Comparison of ENCODE assay signal across 19 cellular contexts in genomic region chr6:20575125-20575524, GRCh38. TPM values are rescaled to one million over a fixed set of nuclear protein-coding genes. Genes with fewer than 3 reads are reported as not detected.
A peak's percentile ranks its signal among the peaks of the same experiment; 100 is the strongest.
DNase-seq lines count a peak whose midpoint lies in the region; ATAC-seq, FAIRE-seq and TF ChIP-seq lines count a peak whose summit lies in the region.
"Had no signal": no experiment of that assay in that cellular context is flagged by ENCODE, and none has a peak within 500 bp of the region (broad histone marks: within the 10 kb centered on the region; RNA-seq: fewer than 3 reads in every experiment).

No MANE protein-coding gene starts in this region.

- BruUV-seq in K562 (replicated peaks; lab: Mats Ljungman, UMichigan): no TSS peak

- DNase-seq in NCI-H510A treated with DMSO at 0.1 percent for 48 hours (lab: John Stamatoyannopoulos, UW) (peak; percentile 27), NCI-H510A (lab: John Stamatoyannopoulos, UW) (no peak), NCI-H526 treated with DMSO at 0.1 percent for 48 hours (lab: John Stamatoyannopoulos, UW) (peak; percentile 15), K562 (ENCODE audit: extremely low read depth in 1 of 4, low spot score in 3 of 4) (peak; percentile 69 to 87 (median 74)), superior temporal gyrus (ENCODE audit: extremely low spot score) (peak; percentile 13), D721Med (ENCODE audit: insufficient read length, low spot score) (no peak)
- DNase-seq: activated CD4-positive, alpha-beta T cell treated with anti-CD3 and anti-CD28 coated beads, Interleukin-2, amount 10 ng/mL, durations not matched to agents 24 days and 14 days; activated CD8-positive, alpha-beta memory T cell treated with anti-CD3 and anti-CD28 coated beads, Interleukin-2, amount 50 U/mL, for 4 hours; activated effector memory CD4-positive, alpha-beta T cell treated with anti-CD3 and anti-CD28 coated beads, Interleukin-2, amount 50 U/mL, for 16 hours; CD4-positive, CD25-positive, alpha-beta regulatory T cell; foreskin melanocyte; HFFc6; left ventricle myocardium superior; sigmoid colon; stimulated activated CD4-positive, alpha-beta T cell treated with anti-CD3 and anti-CD28 coated beads, Interleukin-2, amount 100 ng/mL, for 24 hours; uterus had no signal

- no peaks in the 10 kb centered on the region for H3K27me3 ChIP-seq in K562 (ENCODE audit: control insufficient read depth in 2 of 2, insufficient read depth in 2 of 2, low read length in 2 of 2)
- H3K27me3 ChIP-seq: sigmoid colon, uterus had no signal

- no peak overlapping the region for H3K9ac ChIP-seq in K562 (ENCODE audit: insufficient read depth in 1 of 2, low read depth in 2 of 2, low read length in 2 of 2)

- TF ChIP-seq EP300 in K562 (IDR thresholded peaks at IDR 0.05; ENCODE audit: low read length): peak; percentile 97

- H3K4me3 ChIP-seq in K562: no peak overlapping the region
- H3K4me3 ChIP-seq: GM12878, sigmoid colon, uterus had no signal

- peak; percentile 55 for FAIRE-seq in K562 (lab: Jason Lieb, UNC)
- FAIRE-seq in D721Med (lab: Jason Lieb, UNC): no peak
- FAIRE-seq: GM12878 had no signal

- no peak overlapping the region for H3K27ac ChIP-seq in K562 (ENCODE audit: extremely low read depth, low read depth, low read length)
- H3K27ac ChIP-seq: sigmoid colon had no signal

- peaks cover 19% of the 10 kb centered on the region for H3K36me3 ChIP-seq in K562 (ENCODE audit: control insufficient read depth, insufficient read depth, low read length)
- H3K36me3 ChIP-seq: uterus had no signal

- ATAC-seq in K562 (peak; percentile 83), HG03432 (IDR thresholded peaks at IDR 0.05; ENCODE audit: unreplicated experiment) (no peak), HG03378 (IDR thresholded peaks at IDR 0.05; ENCODE audit: unreplicated experiment) (no peak)
- ATAC-seq: GM12878, left ventricle myocardium superior had no signal

- TF ChIP-seq RAD21 in K562 (CRISPR knock-in tag; conservative IDR thresholded peaks at IDR 0.05 in 1 of 2, IDR thresholded peaks at IDR 0.05 in 1 of 2): no peak; a peak in 2 of 4 replicates

- POLR2A ChIA-PET in K562 (lab: Yijun Ruan, JAX): interaction anchor here (0.7 to 1.3 kb wide), 4 partner anchors 10 to 106 kb away, joined by 3 read pairs; no protein-coding TSS in a partner anchor

- no peak overlapping the region for H3K4me2 ChIP-seq in K562 (ENCODE audit: insufficient read depth, low read length)

- H3K9me3 ChIP-seq in K562 (replicated peaks; ENCODE audit: control insufficient read depth, insufficient read depth, low read depth, low read length): no peaks in the 10 kb centered on the region
- H3K9me3 ChIP-seq: sigmoid colon, uterus had no signal

- no peak for TF ChIP-seq POLR2A in K562 (conservative IDR thresholded peaks at IDR 0.05)

- H4K20me1 ChIP-seq in K562 (replicated peaks; ENCODE audit: control insufficient read depth, insufficient read depth, low read length): peaks cover 24% of the 10 kb centered on the region

- no peak overlapping the region for H2AFZ ChIP-seq in K562 (ENCODE audit: low read depth, low read length)

- intact Hi-C loops in K562 (cut with micrococcal nuclease): loop anchor here (10.0 kb wide), 1 partner anchor 270 kb away; no protein-coding TSS in a partner anchor

- H3K79me2 ChIP-seq in K562 (ENCODE audit: control insufficient read depth, insufficient read depth, low read length): peaks cover 2% of the 10 kb centered on the region; the same call in 1 of the 3 replicates

- in situ Hi-C loops in K562 (cut with MboI): no loop called here

- H3K9me1 ChIP-seq in K562 (ENCODE audit: control insufficient read depth, insufficient read depth, low read length): no peaks in the 10 kb centered on the region

- CTCF ChIA-PET in K562 (lab: Yijun Ruan, JAX; ENCODE audit: low intra/inter-chr PET ratio): no interaction called here

- TF ChIP-seq CTCF in K562 (IDR thresholded peaks at IDR 0.05 in 2 of 3, conservative IDR thresholded peaks at IDR 0.05 in 1 of 3; ENCODE audit: insufficient read depth in 2 of 3, low read depth in 1 of 3, low read length in 3 of 3): no peak; a peak in 1 of 6 replicates
- no peak for TF ChIP-seq CTCF in D721Med (IDR thresholded peaks at IDR 0.05; ENCODE audit: insufficient read depth, missing control alignments)

- peaks cover 0 to 14% of the 10 kb centered on the region in 2 experiments; a peak in 3 of 5 replicates for H3K4me1 ChIP-seq in K562 (replicated peaks in 1 of 2; ENCODE audit: control insufficient read depth in 2 of 2, insufficient read depth in 2 of 2, low read length in 2 of 2)
- H3K4me1 ChIP-seq: uterus had no signal

- WGBS in K562 (ENCODE audit: insufficient coverage, low coverage, missing lambda C conversion rate): 0% methylated on average over 1 of the region's 1 CpG

TF ChIP-seq in K562, 482 proteins besides CTCF, POLR2A, EP300 and RAD21 (continues in another document):
- TF ChIP-seq SMARCC2 (IDR thresholded peaks at IDR 0.05; ENCODE audit: low read depth) (peak; percentile 96), WHSC1 (IDR thresholded peaks at IDR 0.05; ENCODE audit: low read length) (no peak), ELF2 (CRISPR knock-in tag; IDR thresholded peaks at IDR 0.05) (no peak), RNF2 (IDR thresholded peaks at IDR 0.05) (peak; percentile 73; the same call in 1 of the 2 replicates), RBM17 (IDR thresholded peaks at IDR 0.05; ENCODE audit: borderline replicate concordance, low read depth, low read length) (no peak), CCNT2 (IDR thresholded peaks at IDR 0.05; ENCODE audit: borderline replicate concordance, extremely low read depth, insufficient read length, low read depth, low read length) (peak; percentile 96), MLLT1 (IDR thresholded peaks at IDR 0.05) (peak in 1 of 2 experiments; percentile 93; a peak in 2 of 4 replicates)
- TF ChIP-seq, protein P1, sequence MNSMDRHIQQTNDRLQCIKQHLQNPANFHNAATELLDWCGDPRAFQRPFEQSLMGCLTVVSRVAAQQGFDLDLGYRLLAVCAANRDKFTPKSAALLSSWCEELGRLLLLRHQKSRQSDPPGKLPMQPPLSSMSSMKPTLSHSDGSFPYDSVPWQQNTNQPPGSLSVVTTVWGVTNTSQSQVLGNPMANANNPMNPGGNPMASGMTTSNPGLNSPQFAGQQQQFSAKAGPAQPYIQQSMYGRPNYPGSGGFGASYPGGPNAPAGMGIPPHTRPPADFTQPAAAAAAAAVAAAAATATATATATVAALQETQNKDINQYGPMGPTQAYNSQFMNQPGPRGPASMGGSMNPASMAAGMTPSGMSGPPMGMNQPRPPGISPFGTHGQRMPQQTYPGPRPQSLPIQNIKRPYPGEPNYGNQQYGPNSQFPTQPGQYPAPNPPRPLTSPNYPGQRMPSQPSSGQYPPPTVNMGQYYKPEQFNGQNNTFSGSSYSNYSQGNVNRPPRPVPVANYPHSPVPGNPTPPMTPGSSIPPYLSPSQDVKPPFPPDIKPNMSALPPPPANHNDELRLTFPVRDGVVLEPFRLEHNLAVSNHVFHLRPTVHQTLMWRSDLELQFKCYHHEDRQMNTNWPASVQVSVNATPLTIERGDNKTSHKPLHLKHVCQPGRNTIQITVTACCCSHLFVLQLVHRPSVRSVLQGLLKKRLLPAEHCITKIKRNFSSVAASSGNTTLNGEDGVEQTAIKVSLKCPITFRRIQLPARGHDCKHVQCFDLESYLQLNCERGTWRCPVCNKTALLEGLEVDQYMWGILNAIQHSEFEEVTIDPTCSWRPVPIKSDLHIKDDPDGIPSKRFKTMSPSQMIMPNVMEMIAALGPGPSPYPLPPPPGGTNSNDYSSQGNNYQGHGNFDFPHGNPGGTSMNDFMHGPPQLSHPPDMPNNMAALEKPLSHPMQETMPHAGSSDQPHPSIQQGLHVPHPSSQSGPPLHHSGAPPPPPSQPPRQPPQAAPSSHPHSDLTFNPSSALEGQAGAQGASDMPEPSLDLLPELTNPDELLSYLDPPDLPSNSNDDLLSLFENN (IDR thresholded peaks at IDR 0.05; ENCODE audit: low read depth in 2 of 2, low read length in 2 of 2): peak in 1 of 2 experiments; percentile 96; a peak in 2 of 4 replicates

RNA-seq across cellular contexts. Expression of gene CDKAL1, which starts 40.9 kb away (rescaled TPM):
- total RNA-seq in K562 (2011; cell fraction: chromatin; rRNA removed; ENCODE audit: low replicate concordance): 40.8 and 117 TPM in 2 replicates
- total RNA-seq in K562 (2011; cell fraction: nucleolus; rRNA removed): 24.3 and 27.0 TPM in 2 replicates
- total RNA-seq in K562 (2011; cell fraction: nucleoplasm; rRNA removed): 53.2 and 70.2 TPM in 2 replicates
- total RNA-seq in K562 (2014; rRNA removed) (23.5 and 28.7 TPM in 2 replicates), K562 (2014; rRNA removed; fragmentation: Illumina TruSeq; extraction: Trizol) (36.3 and 40.3 TPM in 2 replicates), K562 (2015; rRNA removed; fragmentation: Illumina TruSeq; extraction: Trizol) (32.2 and 34.2 TPM in 2 replicates), K562 (2021) (24.5 and 26.8 TPM in 2 replicates)
- polyA plus RNA-seq in K562 (2011; rRNA removed) (16.8 and 18.1 TPM in 2 replicates), K562 (2014; fragmentation: Illumina TruSeq; extraction: Trizol) (18.5 and 20.1 TPM in 2 replicates), K562 (2014; fragmentation: Nextera tagmentation; extraction: Ambion mirVana) (10 to 100 TPM; 15.5 to 16.4 TPM), K562 (2014; rRNA removed) (11.2 TPM in 2 replicates)
- polyA plus RNA-seq in K562 (2011; cell fraction: cytosol; rRNA removed): 7.9 and 9.9 TPM in 2 replicates
- polyA plus RNA-seq in K562 (2011; cell fraction: nucleus; rRNA removed): 11.9 and 13.9 TPM in 2 replicates
- polyA plus RNA-seq in K562 (2012): 12.7 and 14.4 TPM in 2 replicates
- polyA minus RNA-seq in K562 (2011; rRNA and poly(A)+ RNA removed): 46.4 and 59.0 TPM in 2 replicates
- polyA minus RNA-seq in K562 (2011; cell fraction: cytosol; rRNA and poly(A)+ RNA removed): 25.3 and 27.7 TPM in 2 replicates
- 28.4 and 48.3 TPM in 2 replicates for polyA minus RNA-seq in K562 (2011; cell fraction: nucleus; rRNA and poly(A)+ RNA removed)

Comparison
In these comparisons a context has a peak if more than half of its experiments do, and no peak if none do; other contexts are left out.
1. DNase-seq: peak in NCI-H510A treated with DMSO at 0.1 percent for 48 hours (single experiment), NCI-H526 treated with DMSO at 0.1 percent for 48 hours (single experiment), K562 (4 of 4) and superior temporal gyrus (single experiment); none in NCI-H510A (single experiment) and D721Med (single experiment).